22 cellular contexts compared by ENCODE assay signal in the genomic region with DNA sequence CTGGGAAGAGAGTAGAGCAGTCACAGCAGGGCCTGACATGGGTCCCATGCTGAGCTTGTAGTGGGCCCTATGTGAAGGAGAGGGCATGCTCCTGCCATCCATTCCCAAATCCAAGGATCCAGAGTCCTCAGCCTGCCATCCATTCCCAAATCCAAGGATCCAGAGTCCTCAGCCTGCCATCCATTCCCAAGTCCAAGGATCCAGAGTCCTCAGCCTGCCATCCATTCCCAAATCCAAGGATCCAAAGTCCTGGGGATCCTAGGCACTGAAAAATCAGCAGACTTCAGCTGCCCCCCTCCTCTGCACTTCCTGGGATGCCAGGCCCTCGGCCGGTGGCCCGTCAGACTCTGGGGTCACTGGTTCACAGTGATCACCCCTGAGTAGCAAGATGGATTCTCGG. TPM values are rescaled to one million over a fixed set of nuclear protein-coding genes. Genes with fewer than 3 reads are reported as not detected.
"Had no signal": no experiment of that assay in that cellular context is flagged by ENCODE, and none has a peak within 500 bp of the region (broad histone marks: within the 10 kb centered on the region; RNA-seq: fewer than 3 reads in every experiment).

No MANE protein-coding gene starts in this region.

- H3K27ac Mint-ChIP-seq: endodermal cell; progenitor cell of endocrine pancreas; stimulated activated naive B cell treated with anti-CD40 and anti-IgM and Interleukin-4, amounts not matched to agents 10 μg/mL and 1 μg/mL and 100 μg/mL, for 72 hours; stimulated activated naive CD8-positive, alpha-beta T cell treated with anti-CD3 and anti-CD28 coated beads, Interleukin-15, amount 100 ng/mL, for 72 hours had no signal

- H3K4me1 Mint-ChIP-seq: stimulated activated naive CD8-positive, alpha-beta T cell treated with anti-CD3 and anti-CD28 coated beads, Interleukin-15, amount 100 ng/mL, for 72 hours had no signal

- H3K9me3 ChIP-seq: mucosa of descending colon, pancreas, right lobe of liver, testis, transverse colon had no signal

- H2AFZ ChIP-seq: hepatocyte had no signal

- H3K9me3 Mint-ChIP-seq: endodermal cell; naive thymus-derived CD8-positive, alpha-beta T cell; stimulated activated naive B cell treated with anti-CD40 and anti-IgM and Interleukin-4, amounts not matched to agents 10 μg/mL and 1 μg/mL and 100 μg/mL, for 72 hours; stimulated activated naive CD8-positive, alpha-beta T cell treated with anti-CD3 and anti-CD28 coated beads, Interleukin-15, amount 100 ng/mL, for 72 hours had no signal

- H3K4me3 ChIP-seq: hepatocyte, mucosa of descending colon, pancreas, right lobe of liver, testis, transverse colon had no signal

- H3K27me3 ChIP-seq: foreskin keratinocyte, hepatocyte, pancreas, right lobe of liver, testis, transverse colon had no signal

- H3K27ac ChIP-seq: foreskin keratinocyte, hepatocyte, pancreas, right lobe of liver, testis, transverse colon had no signal

- H3K4me2 ChIP-seq: hepatocyte had no signal

- H3K36me3 Mint-ChIP-seq: stimulated activated naive B cell treated with anti-CD40 and anti-IgM and Interleukin-4, amounts not matched to agents 10 μg/mL and 1 μg/mL and 100 μg/mL, for 72 hours had no signal

- H3K36me3 ChIP-seq: pancreas, right lobe of liver, transverse colon had no signal

- DNase-seq: cerebellar nuclear complex; dermis blood vessel endothelial cell; endodermal cell; erythroblast; foreskin keratinocyte; head of caudate nucleus; kidney; left cardiac atrium; mucosa of descending colon; naive thymus-derived CD8-positive, alpha-beta T cell; nucleus accumbens; pancreas; right lobe of liver; stimulated activated CD4-positive, alpha-beta T cell treated with anti-CD3 and anti-CD28 coated beads, Interleukin-2, amount 100 ng/mL, for 24 hours; stimulated activated CD4-positive, alpha-beta T cell treated with anti-CD3 and anti-CD28 coated beads, Interleukin-4, amount 100 ng/mL, for 4 hours; stimulated activated naive B cell treated with anti-CD40 and anti-IgM and Interleukin-4, amounts not matched to agents 10 μg/mL and 1 μg/mL and 100 μg/mL, for 72 hours; stimulated activated naive CD8-positive, alpha-beta T cell treated with anti-CD3 and anti-CD28 coated beads, Interleukin-15, amount 100 ng/mL, for 72 hours; testis; transverse colon had no signal

- H3K4me3 Mint-ChIP-seq: endodermal cell; naive thymus-derived CD8-positive, alpha-beta T cell; stimulated activated naive B cell treated with anti-CD40 and anti-IgM and Interleukin-4, amounts not matched to agents 10 μg/mL and 1 μg/mL and 100 μg/mL, for 72 hours; stimulated activated naive CD8-positive, alpha-beta T cell treated with anti-CD3 and anti-CD28 coated beads, Interleukin-15, amount 100 ng/mL, for 72 hours had no signal

- H3K4me1 ChIP-seq: foreskin keratinocyte, pancreas, right lobe of liver had no signal

- H3K27me3 Mint-ChIP-seq: naive thymus-derived CD8-positive, alpha-beta T cell; stimulated activated naive B cell treated with anti-CD40 and anti-IgM and Interleukin-4, amounts not matched to agents 10 μg/mL and 1 μg/mL and 100 μg/mL, for 72 hours; stimulated activated naive CD8-positive, alpha-beta T cell treated with anti-CD3 and anti-CD28 coated beads, Interleukin-15, amount 100 ng/mL, for 72 hours had no signal

- ATAC-seq: foreskin keratinocyte; mucosa of descending colon; naive thymus-derived CD8-positive, alpha-beta T cell; right lobe of liver; stimulated activated naive B cell treated with anti-CD40 and anti-IgM and Interleukin-4, amounts not matched to agents 10 μg/mL and 1 μg/mL and 100 μg/mL, for 72 hours; stimulated activated naive CD8-positive, alpha-beta T cell treated with anti-CD3 and anti-CD28 coated beads, Interleukin-15, amount 100 ng/mL, for 72 hours had no signal

RNA-seq across cellular contexts. Expression of gene THBS4, which starts 33.6 kb away (rescaled TPM):
- total RNA-seq: endothelial cell of umbilical vein had no signal
- polyA plus RNA-seq: endothelial cell of umbilical vein, hepatocyte had no signal
